ENCODE assay signal across 1 cellular context in the genomic region with DNA sequence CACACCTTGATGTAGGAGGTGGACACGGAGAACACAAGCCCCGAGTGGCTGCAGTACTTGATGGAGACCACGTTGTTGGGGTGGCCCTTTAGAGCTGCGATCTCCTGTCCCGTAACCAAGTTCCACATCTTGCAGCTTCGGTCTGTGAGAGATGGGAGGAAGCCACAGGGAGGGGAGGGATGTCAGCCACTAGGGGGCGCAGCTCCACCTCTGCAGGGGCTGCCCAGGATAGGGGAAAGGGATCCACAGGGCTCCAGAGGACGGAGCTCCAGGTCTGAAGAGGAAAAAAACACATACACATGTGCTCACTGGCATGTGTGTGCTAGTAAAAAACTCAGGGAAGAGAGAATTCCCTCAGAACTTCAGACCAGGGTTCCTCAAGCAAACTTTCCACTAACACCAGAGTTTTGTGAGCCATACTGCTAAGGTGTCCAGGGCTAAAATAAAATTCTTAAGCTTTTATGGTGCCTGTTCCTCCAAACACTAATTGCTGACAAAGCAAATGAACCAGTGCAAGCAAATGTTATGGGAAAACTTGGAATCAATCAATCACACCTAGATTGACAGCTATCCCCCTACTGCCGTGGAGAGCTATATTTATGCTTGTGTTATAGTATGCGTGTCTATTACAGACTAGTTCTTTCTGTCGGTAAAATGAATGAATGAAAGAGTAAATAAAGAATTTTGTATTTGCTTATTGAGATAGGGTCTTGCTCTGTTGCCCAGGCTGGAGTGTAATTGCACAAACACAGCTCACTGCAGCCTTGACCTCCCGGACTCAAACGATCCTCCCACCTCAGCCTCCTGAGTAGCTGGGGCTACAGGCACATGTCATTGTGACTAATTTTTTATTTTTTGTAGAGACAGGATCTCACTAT.
TF ChIP-seq lines count a peak whose summit lies in the region.

No MANE protein-coding gene starts in this region.

TF ChIP-seq in K562, 482 proteins besides CTCF, POLR2A, EP300 and RAD21 (continued from another document):
- TF ChIP-seq RBM25 (IDR thresholded peaks at IDR 0.05; ENCODE audit: low read depth, low read length, severe bottlenecking) (no peak), CBX5 (IDR thresholded peaks at IDR 0.05; ENCODE audit: borderline replicate concordance, low read depth) (peak; percentile 90), LARP7 (IDR thresholded peaks at IDR 0.05) (no peak), SMAD3 (CRISPR knock-in tag; conservative IDR thresholded peaks at IDR 0.05) (no peak), ZNF75A (CRISPR knock-in tag; IDR thresholded peaks at IDR 0.05) (no peak), ZNF24 (IDR thresholded peaks at IDR 0.05) (peak; percentile 53; the same call in 1 of the 2 replicates), SP1 (CRISPR knock-in tag; IDR thresholded peaks at IDR 0.05) (no peak), MAFG (tag; conservative IDR thresholded peaks at IDR 0.05) (peak; percentile 77), PRMT5 (CRISPR knock-in tag; IDR thresholded peaks at IDR 0.05) (no peak), OTX1 (CRISPR knock-in tag; IDR thresholded peaks at IDR 0.05) (no peak), BHLHE40 (IDR thresholded peaks at IDR 0.05; ENCODE audit: low read length) (peak; percentile 49), YY1 (IDR thresholded peaks at IDR 0.05; ENCODE audit: borderline replicate concordance in 1 of 3, control insufficient read depth in 1 of 3, extremely low read depth in 1 of 3, insufficient read depth in 3 of 3, insufficient read length in 1 of 3, insufficient replicate concordance in 2 of 3, low read depth in 1 of 3, low read length in 2 of 3) (peak in 1 of 3 experiments; percentile 20), MTA3 (IDR thresholded peaks at IDR 0.05; ENCODE audit: borderline replicate concordance) (0 out of 2 replicates have a peak, but pooled peaks have one; percentile 29), MAFF (IDR thresholded peaks at IDR 0.05; ENCODE audit: low read length) (peak; percentile 77), MYC (IDR thresholded peaks at IDR 0.05; ENCODE audit: low read depth, low read length) (peak; percentile 54; the same call in 1 of the 2 replicates), MYC (CRISPR knock-in tag; IDR thresholded peaks at IDR 0.05; ENCODE audit: borderline replicate concordance, low read depth) (no peak), STAG1 (CRISPR knock-in tag; IDR thresholded peaks at IDR 0.05; ENCODE audit: borderline replicate concordance) (peak; percentile 60; the same call in 1 of the 2 replicates), MAZ (CRISPR knock-in tag; conservative IDR thresholded peaks at IDR 0.05 in 1 of 2, IDR thresholded peaks at IDR 0.05 in 1 of 2) (0 out of 4 replicates have a peak, but pooled peaks of 1 of the 2 experiments have one; percentile 19), TEAD4 (IDR thresholded peaks at IDR 0.05; ENCODE audit: low read length) (no peak), TEAD4 (CRISPR knock-in tag; IDR thresholded peaks at IDR 0.05; ENCODE audit: borderline replicate concordance) (no peak), MIER1 (IDR thresholded peaks at IDR 0.05; ENCODE audit: low read depth) (no peak), XRCC5 (IDR thresholded peaks at IDR 0.05; ENCODE audit: low read depth, low read length) (peak; percentile 60; the same call in 1 of the 2 replicates), CBX3 (IDR thresholded peaks at IDR 0.05; ENCODE audit: borderline replicate concordance in 1 of 2, low read length in 2 of 2) (peak in 1 of 2 experiments; percentile 98; a peak in 2 of 3 replicates), ARID2 (IDR thresholded peaks at IDR 0.05) (peak; percentile 88)
- TF ChIP-seq, protein P1, sequence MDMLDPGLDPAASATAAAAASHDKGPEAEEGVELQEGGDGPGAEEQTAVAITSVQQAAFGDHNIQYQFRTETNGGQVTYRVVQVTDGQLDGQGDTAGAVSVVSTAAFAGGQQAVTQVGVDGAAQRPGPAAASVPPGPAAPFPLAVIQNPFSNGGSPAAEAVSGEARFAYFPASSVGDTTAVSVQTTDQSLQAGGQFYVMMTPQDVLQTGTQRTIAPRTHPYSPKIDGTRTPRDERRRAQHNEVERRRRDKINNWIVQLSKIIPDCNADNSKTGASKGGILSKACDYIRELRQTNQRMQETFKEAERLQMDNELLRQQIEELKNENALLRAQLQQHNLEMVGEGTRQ (CRISPR knock-in tag; IDR thresholded peaks at IDR 0.05) = no peak
- TF ChIP-seq, protein P2, sequence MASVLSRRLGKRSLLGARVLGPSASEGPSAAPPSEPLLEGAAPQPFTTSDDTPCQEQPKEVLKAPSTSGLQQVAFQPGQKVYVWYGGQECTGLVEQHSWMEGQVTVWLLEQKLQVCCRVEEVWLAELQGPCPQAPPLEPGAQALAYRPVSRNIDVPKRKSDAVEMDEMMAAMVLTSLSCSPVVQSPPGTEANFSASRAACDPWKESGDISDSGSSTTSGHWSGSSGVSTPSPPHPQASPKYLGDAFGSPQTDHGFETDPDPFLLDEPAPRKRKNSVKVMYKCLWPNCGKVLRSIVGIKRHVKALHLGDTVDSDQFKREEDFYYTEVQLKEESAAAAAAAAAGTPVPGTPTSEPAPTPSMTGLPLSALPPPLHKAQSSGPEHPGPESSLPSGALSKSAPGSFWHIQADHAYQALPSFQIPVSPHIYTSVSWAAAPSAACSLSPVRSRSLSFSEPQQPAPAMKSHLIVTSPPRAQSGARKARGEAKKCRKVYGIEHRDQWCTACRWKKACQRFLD (CRISPR knock-in tag; IDR thresholded peaks at IDR 0.05) = no peak
- TF ChIP-seq, protein P3, sequence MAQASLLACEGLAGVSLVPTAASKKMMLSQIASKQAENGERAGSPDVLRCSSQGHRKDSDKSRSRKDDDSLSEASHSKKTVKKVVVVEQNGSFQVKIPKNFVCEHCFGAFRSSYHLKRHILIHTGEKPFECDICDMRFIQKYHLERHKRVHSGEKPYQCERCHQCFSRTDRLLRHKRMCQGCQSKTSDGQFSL (CRISPR knock-in tag; IDR thresholded peaks at IDR 0.05) = peak; percentile 55; the same call in 1 of the 2 replicates
- TF ChIP-seq, protein P3 (tag; IDR thresholded peaks at IDR 0.05) = no peak
- TF ChIP-seq, protein P4, sequence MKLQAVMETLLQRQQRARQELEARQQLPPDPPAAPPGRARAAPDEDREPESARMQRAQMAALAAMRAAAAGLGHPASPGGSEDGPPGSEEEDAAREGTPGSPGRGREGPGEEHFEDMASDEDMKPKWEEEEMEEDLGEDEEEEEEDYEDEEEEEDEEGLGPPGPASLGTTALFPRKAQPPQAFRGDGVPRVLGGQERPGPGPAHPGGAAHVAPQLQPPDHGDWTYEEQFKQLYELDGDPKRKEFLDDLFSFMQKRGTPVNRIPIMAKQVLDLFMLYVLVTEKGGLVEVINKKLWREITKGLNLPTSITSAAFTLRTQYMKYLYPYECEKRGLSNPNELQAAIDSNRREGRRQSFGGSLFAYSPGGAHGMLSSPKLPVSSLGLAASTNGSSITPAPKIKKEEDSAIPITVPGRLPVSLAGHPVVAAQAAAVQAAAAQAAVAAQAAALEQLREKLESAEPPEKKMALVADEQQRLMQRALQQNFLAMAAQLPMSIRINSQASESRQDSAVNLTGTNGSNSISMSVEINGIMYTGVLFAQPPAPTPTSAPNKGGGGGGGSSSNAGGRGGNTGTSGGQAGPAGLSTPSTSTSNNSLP (IDR thresholded peaks at IDR 0.05; ENCODE audit: borderline replicate concordance, low read depth, low read length) = peak; percentile 60; the same call in 1 of the 2 replicates
- TF ChIP-seq, protein P5, sequence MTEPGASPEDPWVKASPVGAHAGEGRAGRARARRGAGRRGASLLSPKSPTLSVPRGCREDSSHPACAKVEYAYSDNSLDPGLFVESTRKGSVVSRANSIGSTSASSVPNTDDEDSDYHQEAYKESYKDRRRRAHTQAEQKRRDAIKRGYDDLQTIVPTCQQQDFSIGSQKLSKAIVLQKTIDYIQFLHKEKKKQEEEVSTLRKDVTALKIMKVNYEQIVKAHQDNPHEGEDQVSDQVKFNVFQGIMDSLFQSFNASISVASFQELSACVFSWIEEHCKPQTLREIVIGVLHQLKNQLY (CRISPR knock-in tag; conservative IDR thresholded peaks at IDR 0.05) = no peak
- TF ChIP-seq, protein P6, sequence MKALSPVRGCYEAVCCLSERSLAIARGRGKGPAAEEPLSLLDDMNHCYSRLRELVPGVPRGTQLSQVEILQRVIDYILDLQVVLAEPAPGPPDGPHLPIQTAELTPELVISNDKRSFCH (CRISPR knock-in tag; IDR thresholded peaks at IDR 0.05) = no peak
- TF ChIP-seq, protein P6 (tag; IDR thresholded peaks at IDR 0.05) = no peak
- TF ChIP-seq, protein P7, sequence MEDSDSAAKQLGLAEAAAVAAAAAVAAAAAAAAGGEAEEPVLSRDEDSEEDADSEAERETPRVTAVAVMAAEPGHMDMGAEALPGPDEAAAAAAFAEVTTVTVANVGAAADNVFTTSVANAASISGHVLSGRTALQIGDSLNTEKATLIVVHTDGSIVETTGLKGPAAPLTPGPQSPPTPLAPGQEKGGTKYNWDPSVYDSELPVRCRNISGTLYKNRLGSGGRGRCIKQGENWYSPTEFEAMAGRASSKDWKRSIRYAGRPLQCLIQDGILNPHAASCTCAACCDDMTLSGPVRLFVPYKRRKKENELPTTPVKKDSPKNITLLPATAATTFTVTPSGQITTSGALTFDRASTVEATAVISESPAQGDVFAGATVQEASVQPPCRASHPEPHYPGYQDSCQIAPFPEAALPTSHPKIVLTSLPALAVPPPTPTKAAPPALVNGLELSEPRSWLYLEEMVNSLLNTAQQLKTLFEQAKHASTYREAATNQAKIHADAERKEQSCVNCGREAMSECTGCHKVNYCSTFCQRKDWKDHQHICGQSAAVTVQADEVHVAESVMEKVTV (CRISPR knock-in tag; IDR thresholded peaks at IDR 0.05) = peak; percentile 76
